Comparison of ENCODE assay signal across 1 cellular context in the genomic region with DNA sequence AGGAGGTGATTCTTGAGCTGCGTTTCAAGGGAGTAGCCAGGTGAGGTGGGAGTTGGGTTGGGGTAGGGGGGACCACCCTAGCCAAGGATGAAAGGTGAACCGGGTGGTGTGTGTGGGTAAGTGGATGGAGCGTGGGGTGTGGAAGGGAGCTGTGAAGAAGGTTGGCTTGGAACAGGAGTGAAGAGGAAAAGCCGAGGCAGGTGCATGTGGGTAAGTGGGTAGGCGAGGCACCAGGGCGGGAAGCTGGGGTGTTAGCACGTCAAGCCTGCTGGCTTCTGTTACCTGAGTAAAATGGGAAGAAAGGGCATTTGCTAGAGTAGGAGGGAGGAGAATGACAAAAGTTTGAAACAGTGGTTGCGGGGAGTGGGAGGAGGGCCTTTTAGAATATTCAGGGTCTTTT.
TF ChIP-seq lines count a peak whose summit lies in the region.

No MANE protein-coding gene starts in this region.

TF ChIP-seq in H1, 55 proteins besides CTCF, POLR2A, EP300 and RAD21:
- TF ChIP-seq TBP (IDR thresholded peaks at IDR 0.05; ENCODE audit: low read depth, low read length) (no peak), TCF12 (IDR thresholded peaks at IDR 0.05; ENCODE audit: low read depth, low read length) (no peak), SIX5 (IDR thresholded peaks at IDR 0.05; ENCODE audit: low read depth, low read length) (no peak), CREB1 (IDR thresholded peaks at IDR 0.05) (no peak), SIRT6 (IDR thresholded peaks at IDR 0.05; ENCODE audit: low read length) (no peak)
- TF ChIP-seq, protein P1, sequence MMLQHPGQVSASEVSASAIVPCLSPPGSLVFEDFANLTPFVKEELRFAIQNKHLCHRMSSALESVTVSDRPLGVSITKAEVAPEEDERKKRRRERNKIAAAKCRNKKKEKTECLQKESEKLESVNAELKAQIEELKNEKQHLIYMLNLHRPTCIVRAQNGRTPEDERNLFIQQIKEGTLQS (IDR thresholded peaks at IDR 0.05; ENCODE audit: insufficient read depth, low read depth, low read length) = no peak
- TF ChIP-seq, protein P2, sequence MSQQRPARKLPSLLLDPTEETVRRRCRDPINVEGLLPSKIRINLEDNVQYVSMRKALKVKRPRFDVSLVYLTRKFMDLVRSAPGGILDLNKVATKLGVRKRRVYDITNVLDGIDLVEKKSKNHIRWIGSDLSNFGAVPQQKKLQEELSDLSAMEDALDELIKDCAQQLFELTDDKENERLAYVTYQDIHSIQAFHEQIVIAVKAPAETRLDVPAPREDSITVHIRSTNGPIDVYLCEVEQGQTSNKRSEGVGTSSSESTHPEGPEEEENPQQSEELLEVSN (IDR thresholded peaks at IDR 0.05) = peak; percentile 74
TF ChIP-seq in H1: peak in this region for 1.
